Comparison of ENCODE assay signal across 1 cellular context in genomic region chr14:102523200-102524025, GRCh38.
TF ChIP-seq lines count a peak whose summit lies in the region.

No MANE protein-coding gene starts in this region.

TF ChIP-seq in IMR-90, 13 proteins besides CTCF, POLR2A, EP300 and RAD21 (continued from another document):
- TF ChIP-seq NFE2L2 (IDR thresholded peaks at IDR 0.05; ENCODE audit: low read depth, low read length), result no peak
- TF ChIP-seq MXI1 (IDR thresholded peaks at IDR 0.05; ENCODE audit: borderline replicate concordance, low read depth, low read length), result no peak
- TF ChIP-seq MAFK (IDR thresholded peaks at IDR 0.05; ENCODE audit: low read depth, low read length), result no peak
- no peak for TF ChIP-seq FOS (IDR thresholded peaks at IDR 0.05; ENCODE audit: low read depth, low read length)
- no peak for TF ChIP-seq BHLHE40 (IDR thresholded peaks at IDR 0.05; ENCODE audit: low read depth, low read length)
- no peak for TF ChIP-seq RCOR1 (IDR thresholded peaks at IDR 0.05; ENCODE audit: insufficient replicate concordance, low read length)
- no peak for TF ChIP-seq RFX5 (IDR thresholded peaks at IDR 0.05; ENCODE audit: low read depth, low read length)
- TF ChIP-seq SMC3 (IDR thresholded peaks at IDR 0.05; ENCODE audit: low read depth, low read length), result no peak
- no peak for TF ChIP-seq CHD1 (IDR thresholded peaks at IDR 0.05; ENCODE audit: low read depth, low read length)
- TF ChIP-seq CEBPB (IDR thresholded peaks at IDR 0.05; ENCODE audit: low read depth, low read length), result no peak
- no peak for TF ChIP-seq USF2 (IDR thresholded peaks at IDR 0.05; ENCODE audit: low read depth, low read length)
- no peak for TF ChIP-seq ELK1 (IDR thresholded peaks at IDR 0.05; ENCODE audit: borderline replicate concordance, low read depth, low read length)
TF ChIP-seq in IMR-90: peak in this region for 0.
